Comparison of ENCODE assay signal across 9 cellular contexts in genomic region chr16:8571061-8571596, GRCh38. TPM values are rescaled to one million over a fixed set of nuclear protein-coding genes. Genes with fewer than 3 reads are reported as not detected.
A peak's percentile ranks its signal among the peaks of the same experiment; 100 is the strongest.
DNase-seq lines count a peak whose midpoint lies in the region; ATAC-seq and TF ChIP-seq lines count a peak whose summit lies in the region.
"Had no signal": no experiment of that assay in that cellular context is flagged by ENCODE, and none has a peak within 500 bp of the region (broad histone marks: within the 10 kb centered on the region; RNA-seq: fewer than 3 reads in every experiment).

No MANE protein-coding gene starts in this region.

- no peak overlapping the region for H4K91ac ChIP-seq in trophoblast cell (ENCODE audit: low read depth, low read length)

- no peak overlapping the region for H3K27ac ChIP-seq in GM23248
- H3K27ac ChIP-seq in esophagus muscularis mucosa (replicated peaks in 1 of 4) = peak overlapping the region in 3 of 4 donors; percentile 12 to 31 (median 27)
- H3K27ac ChIP-seq in trophoblast cell (ENCODE audit: low read depth, low read length) = no peak overlapping the region
- H3K27ac ChIP-seq: skin epidermis had no signal

- H3K9ac ChIP-seq in GM23248 (0 out of 2 replicates have a peak overlapping the region, but pooled peaks have one; percentile 20), trophoblast cell (ENCODE audit: low read length) (no peak overlapping the region)

- no peak overlapping the region for H3K4me3 ChIP-seq in GM23248
- H3K4me3 ChIP-seq in esophagus muscularis mucosa = no peak overlapping the region
- H3K4me3 ChIP-seq in trophoblast cell (ENCODE audit: low read depth, low read length) = no peak overlapping the region
- H3K4me3 ChIP-seq: skin epidermis had no signal

- TF ChIP-seq POLR2A in esophagus muscularis mucosa (IDR thresholded peaks at IDR 0.05; ENCODE audit: low read depth) = no peak

- 27 to 30% methylated on average over 6 of the region's 6 CpGs for WGBS in GM23248 (ENCODE audit: low coverage in 1 of 2, low lambda C conversion rate in 2 of 2, missing lambda C conversion rate in 2 of 2), 2 experiments
- WGBS in esophagus muscularis mucosa = 41% methylated on average over 6 of the region's 6 CpGs
- WGBS in trophoblast cell (ENCODE audit: extremely low coverage, insufficient coverage, insufficient read length) = no CpG with 5 or more reads among the region's 6 CpGs

- no peak overlapping the region for H3K4ac ChIP-seq in trophoblast cell (ENCODE audit: low read depth, low read length)

- no peaks in the 10 kb centered on the region for H3K9me2 ChIP-seq in GM23248 (ENCODE audit: insufficient read depth)

- DNase-seq in GM23248 = peak; percentile 53
- DNase-seq in NOMO-1 (lab: John Stamatoyannopoulos, UW; ENCODE audit: unreplicated experiment in 2 of 2) = peak; percentile 34 to 80
- DNase-seq in esophagus muscularis mucosa (ENCODE audit: extremely low spot score) = no peak
- peak in 1 of 2 donors; percentile 8 for DNase-seq in trophoblast cell
- DNase-seq in T-helper 9 cell = no peak
- DNase-seq: activated naive CD4-positive, alpha-beta T cell treated with anti-CD3 and anti-CD28 coated beads for 36 hours had no signal

- H2BK5ac ChIP-seq in trophoblast cell (ENCODE audit: low read depth, low read length, poor library complexity) = no peak overlapping the region

- peaks cover 23% of the 10 kb centered on the region for H3K27me3 ChIP-seq in GM23248 (replicated peaks; ENCODE audit: insufficient read depth)
- H3K27me3 ChIP-seq in esophagus muscularis mucosa = peaks cover 0 to 37% (median 4%) of the 10 kb centered on the region in 4 donors
- no peaks in the 10 kb centered on the region for H3K27me3 ChIP-seq in trophoblast cell (ENCODE audit: insufficient read depth, low read length)

- H3K9me3 ChIP-seq in GM23248 (ENCODE audit: low read depth) = no peaks in the 10 kb centered on the region
- H3K9me3 ChIP-seq in esophagus muscularis mucosa = no peaks in the 10 kb centered on the region
- peaks cover 2% of the 10 kb centered on the region for H3K9me3 ChIP-seq in trophoblast cell (ENCODE audit: insufficient read depth, low read depth, low read length)

- ATAC-seq in HG02938 (IDR thresholded peaks at IDR 0.05; ENCODE audit: unreplicated experiment) (no peak), HG02759 (IDR thresholded peaks at IDR 0.05; ENCODE audit: unreplicated experiment) (no peak)

- no peak overlapping the region for H4K12ac ChIP-seq in trophoblast cell (ENCODE audit: low read depth, low read length)

- H3F3A ChIP-seq in GM23248 (ENCODE audit: insufficient read depth) = no peaks in the 10 kb centered on the region

- H3K79me2 ChIP-seq in GM23248 (ENCODE audit: insufficient read depth) = no peaks in the 10 kb centered on the region
- no peaks in the 10 kb centered on the region for H3K79me2 ChIP-seq in trophoblast cell (ENCODE audit: control insufficient read depth, insufficient read depth, low read length, poor library complexity)

- in situ Hi-C loops in GM23248 (cut with MboI) = loop anchor here (10.0 to 25.0 kb wide), 2 partner anchors 224 to 1616 kb away; partner anchors contain the start of genes GRIN2A, PMM2 and TMEM186

- TF ChIP-seq CTCF in esophagus muscularis mucosa (IDR thresholded peaks at IDR 0.05) = no peak

- H3K14ac ChIP-seq in trophoblast cell (ENCODE audit: low read length) = no peak overlapping the region

- H3K4me2 ChIP-seq in GM23248 (ENCODE audit: unreplicated experiment) (no peak overlapping the region), trophoblast cell (ENCODE audit: low read length) (peak overlapping the region; percentile 31)

- H3K18ac ChIP-seq in trophoblast cell (ENCODE audit: low read length) = no peak overlapping the region

- no peaks in the 10 kb centered on the region for H3K36me3 ChIP-seq in GM23248 (ENCODE audit: low read depth)
- H3K36me3 ChIP-seq in esophagus muscularis mucosa = no peaks in the 10 kb centered on the region
- no peaks in the 10 kb centered on the region for H3K36me3 ChIP-seq in trophoblast cell (ENCODE audit: control insufficient read depth in 1 of 2, insufficient read depth in 2 of 2, low read length in 2 of 2)

- no peak overlapping the region for H2BK12ac ChIP-seq in trophoblast cell (ENCODE audit: low read length)

- no peak overlapping the region for H2BK120ac ChIP-seq in trophoblast cell (ENCODE audit: insufficient read depth, low read length, poor library complexity)

- H3K4me1 ChIP-seq in GM23248 (ENCODE audit: insufficient read depth) (peaks cover 11% of the 10 kb centered on the region), esophagus muscularis mucosa (peaks cover 6 to 41% (median 35%) of the 10 kb centered on the region in 4 donors), trophoblast cell (ENCODE audit: control insufficient read depth in 1 of 2, insufficient read depth in 2 of 2, low read length in 2 of 2) (peaks cover 2 to 4% of the 10 kb centered on the region in 2 experiments)

- H3K79me1 ChIP-seq in trophoblast cell (ENCODE audit: low read length) = no peaks in the 10 kb centered on the region

- H4K20me1 ChIP-seq in GM23248 (ENCODE audit: insufficient read depth) = no peaks in the 10 kb centered on the region

- intact Hi-C loops in esophagus muscularis mucosa (cut with DNase I) = loop anchor here (5.0 kb wide), 1 partner anchor 86 kb away; no protein-coding TSS in a partner anchor

- H4K8ac ChIP-seq in trophoblast cell (ENCODE audit: low read depth, low read length) = no peak overlapping the region

- no peak overlapping the region for H2AK5ac ChIP-seq in trophoblast cell (ENCODE audit: low read length)

- no peak for TF ChIP-seq EP300 in esophagus muscularis mucosa (IDR thresholded peaks at IDR 0.05)

- H2AFZ ChIP-seq in GM23248 = peak overlapping the region; percentile 50
- H2AFZ ChIP-seq in trophoblast cell (ENCODE audit: insufficient read depth, low read length, poor library complexity) = no peak overlapping the region

- no peak overlapping the region for H3K23ac ChIP-seq in trophoblast cell (ENCODE audit: low read length)

RNA-seq across cellular contexts. Expression of gene TMEM114, which starts 19.2 kb away (rescaled TPM):
- total RNA-seq in GM23248 (2014; rRNA removed; shearing (Covaris generic)) = not detected in 2 replicates
- not detected in 2 replicates for polyA plus RNA-seq in GM23248 (2016; fragmentation: Nextera tagmentation; extraction: Ambion mirVana)
- not detected for total RNA-seq in esophagus muscularis mucosa
- not detected in 2 replicates for polyA plus RNA-seq in trophoblast cell (2013)
- total RNA-seq: activated naive CD4-positive, alpha-beta T cell treated with anti-CD3 and anti-CD28 coated beads for 36 hours had no signal

RNA-seq across cellular contexts. Expression of gene METTL22, which starts 50.4 kb away (rescaled TPM):
- total RNA-seq in GM23248 (2014; rRNA removed; shearing (Covaris generic)) = 31.5 and 36.9 TPM in 2 replicates
- 41.6 and 46.1 TPM in 2 replicates for polyA plus RNA-seq in GM23248 (2016; fragmentation: Nextera tagmentation; extraction: Ambion mirVana)
- total RNA-seq in esophagus muscularis mucosa = 10 to 100 TPM; 22.5 to 24.5 (median 23.4) TPM
- 21.8 and 25.3 TPM in 2 replicates for polyA plus RNA-seq in trophoblast cell (2013)

Comparison
In these comparisons a context has a peak if more than half of its experiments do, and no peak if none do; other contexts are left out.
1. DNase-seq: peak in GM23248 (single experiment) and NOMO-1 (2 of 2); none in esophagus muscularis mucosa (single experiment) and T-helper 9 cell (single experiment).
2. H3K27ac ChIP-seq: peak in esophagus muscularis mucosa (3 of 4); none in GM23248 (single experiment) and trophoblast cell (single experiment).